Comparison of ENCODE assay signal across 1 cellular context in the genomic region with DNA sequence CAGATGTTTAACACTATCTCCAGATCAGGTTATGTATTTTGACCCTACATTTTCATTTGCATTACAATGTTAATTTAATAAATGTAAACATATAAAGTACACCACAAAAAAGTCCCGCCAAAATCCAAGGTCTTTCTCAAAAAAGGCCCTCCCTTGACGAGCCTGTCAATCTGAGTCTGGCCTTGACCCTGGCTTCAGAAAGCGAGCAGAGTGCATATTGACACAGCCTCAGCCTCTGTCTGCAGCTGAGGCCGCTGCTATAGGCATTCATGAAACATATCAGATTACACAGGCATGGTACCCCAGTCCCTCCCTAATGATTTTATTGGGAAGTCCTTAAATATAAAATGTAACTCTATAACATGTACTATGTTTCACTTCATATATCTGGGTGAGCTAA.
TF ChIP-seq lines count a peak whose summit lies in the region.

No MANE protein-coding gene starts in this region.

TF ChIP-seq in WTC11, 78 proteins besides CTCF, POLR2A, EP300 and RAD21 (continued from another document):
- TF ChIP-seq ZNF281 (CRISPR knock-in tag; IDR thresholded peaks at IDR 0.05) (no peak), AR (CRISPR knock-in tag; IDR thresholded peaks at IDR 0.05) (no peak), IRF2 (CRISPR knock-in tag; IDR thresholded peaks at IDR 0.05; ENCODE audit: borderline replicate concordance, low read depth) (no peak)
